In the genomic region with DNA sequence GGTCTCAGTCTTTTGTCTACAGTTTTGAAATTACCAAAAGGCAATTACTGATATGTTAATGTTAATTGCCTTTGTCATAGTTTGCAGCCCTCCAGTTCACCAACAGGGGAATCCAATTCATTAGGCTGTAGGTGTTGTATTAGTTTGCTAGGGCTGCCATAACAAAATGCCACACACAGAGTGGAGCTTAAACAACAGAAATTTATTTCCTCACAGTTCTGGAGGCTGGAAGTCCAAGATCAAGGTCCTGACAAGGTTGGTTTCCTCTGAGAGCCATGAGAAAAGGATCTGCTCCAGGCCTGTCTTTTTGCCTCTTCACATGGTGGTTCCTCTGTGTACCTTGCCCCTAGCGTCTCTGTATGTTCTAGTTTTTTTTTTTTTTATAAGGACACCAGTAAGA, we compare ENCODE assay signal across 8 cellular contexts. TPM values are rescaled to one million over a fixed set of nuclear protein-coding genes. Genes with fewer than 3 reads are reported as not detected.
DNase-seq lines count a peak whose midpoint lies in the region; ATAC-seq, FAIRE-seq and TF ChIP-seq lines count a peak whose summit lies in the region.

No MANE protein-coding gene starts in this region.

- peaks cover 55% of the 10 kb centered on the region for H3K4me1 ChIP-seq in CD4-positive, alpha-beta memory T cell (ENCODE audit: insufficient read depth, low read length)
- peaks cover 6% of the 10 kb centered on the region for H3K4me1 ChIP-seq in OCI-LY3 (ENCODE audit: low read length)
- peaks cover 0 to 3% (median under 1%) of the 10 kb centered on the region in 4 experiments; a peak in 3 of 7 replicates for H3K4me1 ChIP-seq in H1 (replicated peaks in 1 of 4; ENCODE audit: control insufficient read depth in 3 of 4, insufficient read depth in 4 of 4, low read length in 3 of 4)
- H3K4me1 ChIP-seq in neutrophil (ENCODE audit: control insufficient read depth in 1 of 2, insufficient read depth in 1 of 2, low read depth in 1 of 2, low read length in 1 of 2), result peaks cover 24% of the 10 kb centered on the region in 2 experiments

- H4K5ac ChIP-seq in H1 (ENCODE audit: insufficient read length, low read depth, low read length), result no peak overlapping the region

- 82% methylated on average over 1 of the region's 1 CpG; no CpG with 5 or more reads in 1 of the 2 experiments for WGBS in H1 (ENCODE audit: extremely low coverage in 1 of 2, insufficient coverage in 1 of 2, insufficient read length in 1 of 2, insufficient replicate concordance in 2 of 2, low coverage in 1 of 2, low lambda C conversion rate in 2 of 2, missing lambda C conversion rate in 1 of 2), 2 experiments

- H3K36me3 ChIP-seq in CD4-positive, alpha-beta memory T cell (ENCODE audit: insufficient read depth, low read length), result peaks cover 27% of the 10 kb centered on the region
- H3K36me3 ChIP-seq in OCI-LY3 (replicated peaks; ENCODE audit: low read depth, low read length), result peaks cover 20% of the 10 kb centered on the region
- peaks cover 4 to 44% (median 27%) of the 10 kb centered on the region in 4 experiments; a peak in 5 of 8 replicates for H3K36me3 ChIP-seq in H1 (ENCODE audit: control insufficient read depth in 2 of 4, insufficient read depth in 4 of 4, low read length in 3 of 4)
- peaks cover 45% of the 10 kb centered on the region for H3K36me3 ChIP-seq in neutrophil

- H3K79me2 ChIP-seq in OCI-LY3 (ENCODE audit: low read length) (peaks cover 24% of the 10 kb centered on the region), H1 (ENCODE audit: control insufficient read depth in 1 of 2, insufficient read depth in 2 of 2, low read length in 2 of 2) (peaks cover 0 to 19% of the 10 kb centered on the region in 2 experiments; a peak in 2 of 4 replicates)

- H3K14ac ChIP-seq in H1 (ENCODE audit: insufficient read length), result no peak overlapping the region

- no peak for DNase-seq in CD4-positive, alpha-beta memory T cell
- DNase-seq in H1 (ENCODE audit: low read depth in 1 of 2, low spot score in 2 of 2), result no peak
- DNase-seq in DMS 273 (lab: John Stamatoyannopoulos, UW; ENCODE audit: unreplicated experiment), result no peak

- TF ChIP-seq CTCF in OCI-LY3 (IDR thresholded peaks at IDR 0.05; ENCODE audit: low read depth, low read length) (no peak), H1 (IDR thresholded peaks at IDR 0.05; ENCODE audit: control extremely low read depth in 1 of 3, insufficient read depth in 1 of 3, low read depth in 1 of 3, low read length in 3 of 3) (no peak), neutrophil (IDR thresholded peaks at IDR 0.05) (no peak)

- no peaks in the 10 kb centered on the region for H3K23me2 ChIP-seq in H1 (ENCODE audit: low read depth, low read length)

- TF ChIP-seq POLR2A in H1 (IDR thresholded peaks at IDR 0.05; ENCODE audit: control extremely low read depth in 1 of 2, low read depth in 2 of 2, low read length in 2 of 2), result no peak

- H3K4me3 ChIP-seq in CD4-positive, alpha-beta memory T cell (ENCODE audit: low read length in 2 of 2), result peak overlapping the region; percentile 77
- H3K4me3 ChIP-seq in OCI-LY3 (ENCODE audit: low read length) (peak overlapping the region; percentile 97), H1 (ENCODE audit: extremely low read depth in 1 of 4, insufficient read depth in 2 of 4, low read depth in 3 of 4, low read length in 4 of 4) (peak overlapping the region; percentile 83 to 93 (median 90); a peak in 6 of 8 replicates), neutrophil (ENCODE audit: low read depth in 1 of 2, low read length in 1 of 2) (peak overlapping the region; percentile 78 to 91)

- no peak overlapping the region for H3K23ac ChIP-seq in H1 (ENCODE audit: insufficient read length)

- H2AK5ac ChIP-seq in H1 (ENCODE audit: low read depth, low read length), result no peak overlapping the region

- no peak overlapping the region for H4K8ac ChIP-seq in H1 (ENCODE audit: extremely low read depth, insufficient read depth, low read length)

- peaks cover 26 to 68% (median 45%) of the 10 kb centered on the region in 4 donors for H3K4me1 Mint-ChIP-seq in CD4-positive, alpha-beta memory T cell

- no peaks in the 10 kb centered on the region for H3K9me3 ChIP-seq in CD4-positive, alpha-beta memory T cell (ENCODE audit: control insufficient read depth in 1 of 2, low read length in 2 of 2)
- H3K9me3 ChIP-seq in OCI-LY3 (ENCODE audit: insufficient read depth, low read length), result no peaks in the 10 kb centered on the region
- no peaks in the 10 kb centered on the region for H3K9me3 ChIP-seq in H1 (ENCODE audit: insufficient read depth in 2 of 2, low read depth in 1 of 2, low read length in 1 of 2)
- no peaks in the 10 kb centered on the region for H3K9me3 ChIP-seq in neutrophil

- no peaks in the 10 kb centered on the region for H3K79me1 ChIP-seq in H1 (ENCODE audit: low read depth, low read length)

- no peak overlapping the region for H2BK15ac ChIP-seq in H1 (ENCODE audit: low read length)

- CTCF ChIA-PET in CD4-positive, alpha-beta memory T cell (lab: Charles Lee; ENCODE audit: partially characterized antibody), result interaction anchor here (1.2 to 3.1 kb wide), 6 partner anchors 17 to 297 kb away, joined by 4 to 17 read pairs (median 6); a partner anchor contains a TSS
- CTCF ChIA-PET in H1 (lab: Charles Lee; ENCODE audit: partially characterized antibody), result interaction anchor here (0.5 to 2.3 kb wide), 9 partner anchors 9 to 453 kb away, joined by 3 to 17 read pairs (median 4); no protein-coding TSS in a partner anchor

- H2BK12ac ChIP-seq in H1 (ENCODE audit: low read depth, low read length), result no peak overlapping the region

- no peak overlapping the region for H4K91ac ChIP-seq in H1 (replicated peaks; ENCODE audit: insufficient read length, low read length)

- H3K36me3 Mint-ChIP-seq in CD4-positive, alpha-beta memory T cell, result peaks cover 38 to 52% of the 10 kb centered on the region in 2 donors

- H2BK5ac ChIP-seq in H1 (ENCODE audit: low read depth, low read length), result no peak overlapping the region

- no peak overlapping the region for H3K27ac ChIP-seq in CD4-positive, alpha-beta memory T cell (ENCODE audit: low read depth, low read length)
- H3K27ac ChIP-seq in OCI-LY3 (ENCODE audit: low read length), result no peak overlapping the region
- no peak overlapping the region for H3K27ac ChIP-seq in H1 (ENCODE audit: low read depth, low read length)
- peak overlapping the region; percentile 93 for H3K27ac ChIP-seq in neutrophil

- H3K27me3 Mint-ChIP-seq in CD4-positive, alpha-beta memory T cell, result no peaks in the 10 kb centered on the region

- H2BK20ac ChIP-seq in H1 (ENCODE audit: low read length), result no peak overlapping the region

- no peak for FAIRE-seq in H1 (lab: Jason Lieb, UNC)

- POLR2A ChIA-PET in CD4-positive, alpha-beta memory T cell (lab: Charles Lee; ENCODE audit: partially characterized antibody), result interaction anchor here (0.6 to 4.7 kb wide), 7 partner anchors 8 to 527 kb away, joined by 3 to 63 read pairs (median 8); a partner anchor contains a TSS
- POLR2A ChIA-PET in H1 (lab: Charles Lee; ENCODE audit: partially characterized antibody), result interaction anchor here (1.0 to 3.4 kb wide), 7 partner anchors 12 to 86 kb away, joined by 3 to 30 read pairs (median 4); a partner anchor contains a TSS

- peak overlapping the region in 5 of 7 donors; percentile 36 to 99 (median 98) for H3K27ac Mint-ChIP-seq in CD4-positive, alpha-beta memory T cell

- H3K18ac ChIP-seq in H1 (ENCODE audit: extremely low read depth, low read length), result no peak overlapping the region

- H2BK120ac ChIP-seq in H1 (replicated peaks; ENCODE audit: low read depth, low read length), result no peak overlapping the region

- peak overlapping the region; percentile 98; the same call in 1 of the 2 replicates for H3K9ac ChIP-seq in OCI-LY3 (ENCODE audit: low read length)
- no peak overlapping the region for H3K9ac ChIP-seq in H1 (replicated peaks in 1 of 4; ENCODE audit: extremely low read depth in 1 of 4, low read depth in 3 of 4, low read length in 3 of 4)

- TF ChIP-seq RAD21 in H1 (IDR thresholded peaks at IDR 0.05 in 1 of 2, conservative IDR thresholded peaks at IDR 0.05 in 1 of 2; ENCODE audit: low read depth in 2 of 2, low read length in 2 of 2), result no peak

- peak overlapping the region; percentile 84 for H3K4me2 ChIP-seq in OCI-LY3 (ENCODE audit: low read length)
- peak overlapping the region; percentile 85 to 93; a peak in 2 of 4 replicates for H3K4me2 ChIP-seq in H1 (ENCODE audit: insufficient read depth in 1 of 2, low read depth in 2 of 2, low read length in 2 of 2)

- ATAC-seq in GM18498 (IDR thresholded peaks at IDR 0.05; ENCODE audit: unreplicated experiment) (no peak), HG03565 (IDR thresholded peaks at IDR 0.05; ENCODE audit: unreplicated experiment) (no peak), HG03460 (IDR thresholded peaks at IDR 0.05; ENCODE audit: unreplicated experiment) (no peak)

- no peak overlapping the region for H2AFZ ChIP-seq in OCI-LY3 (ENCODE audit: low read depth, low read length)
- H2AFZ ChIP-seq in H1 (ENCODE audit: low read length), result no peak overlapping the region

- H4K20me1 ChIP-seq in OCI-LY3 (ENCODE audit: insufficient read depth, low read length) (no peaks in the 10 kb centered on the region), H1 (replicated peaks in 1 of 2; ENCODE audit: control insufficient read depth in 1 of 2, insufficient read depth in 2 of 2, low read length in 2 of 2) (no peaks in the 10 kb centered on the region)

- peak overlapping the region; percentile 99 to 100 (median 100) for H3K4me3 Mint-ChIP-seq in CD4-positive, alpha-beta memory T cell

- no peak overlapping the region for H3K56ac ChIP-seq in H1 (replicated peaks; ENCODE audit: insufficient read length, low read depth, low read length)

- intact Hi-C loops in CD4-positive, alpha-beta memory T cell (cut with micrococcal nuclease), result loop anchor here (5.0 kb wide), 2 partner anchors 230 to 460 kb away; a partner anchor contains a TSS

- H3K27me3 ChIP-seq in CD4-positive, alpha-beta memory T cell (ENCODE audit: insufficient read depth, low read length), result no peaks in the 10 kb centered on the region
- H3K27me3 ChIP-seq in OCI-LY3 (ENCODE audit: low read depth, low read length), result no peaks in the 10 kb centered on the region
- no peaks in the 10 kb centered on the region for H3K27me3 ChIP-seq in H1 (replicated peaks in 1 of 4; ENCODE audit: control insufficient read depth in 3 of 4, extremely low read depth in 1 of 4, insufficient read depth in 3 of 4, low read length in 3 of 4)
- H3K27me3 ChIP-seq in neutrophil, result no peaks in the 10 kb centered on the region

- no peak for TF ChIP-seq EP300 in H1 (IDR thresholded peaks at IDR 0.05; ENCODE audit: borderline replicate concordance in 1 of 2, low read depth in 2 of 2, low read length in 2 of 2)

- H3K9me3 Mint-ChIP-seq in CD4-positive, alpha-beta memory T cell, result peaks cover 0 to 2% (median 0%) of the 10 kb centered on the region in 8 donors

- no peak overlapping the region for H3K4ac ChIP-seq in H1 (replicated peaks; ENCODE audit: insufficient read length, low read depth, low read length)

RNA-seq across cellular contexts. Expression of a gene that starts 1.3 kb away (rescaled TPM):
- 10 to 100 TPM; 39.7 to 41.4 TPM for total RNA-seq in CD4-positive, alpha-beta memory T cell
- 10 to 100 TPM; 19.0 to 24.6 TPM for polyA plus RNA-seq in CD4-positive, alpha-beta memory T cell
- 31.6 and 31.8 TPM in 2 replicates for total RNA-seq in H1 (2021; fragmentation: NEBNext Ultra II Directional; extraction: Animal tissue kit (Norgen Biotek cat#: 25700))
- 10.7 and 13.8 TPM in 2 replicates for polyA plus RNA-seq in H1 (2011; rRNA removed)
- 18.4 TPM for polyA plus RNA-seq in H1 (2011; cell fraction: cytosol; rRNA removed)
- polyA plus RNA-seq in H1 (2011; cell fraction: nucleus; rRNA removed), result 18.5 TPM
- polyA plus RNA-seq in H1 (2012, experiment 1 of 2), result 19.4 to 28.4 TPM (median 23.4 TPM) in 4 replicates
- 3.7 TPM for polyA plus RNA-seq in H1 (2012, experiment 2 of 2)
- polyA plus RNA-seq in H1 (2013, experiment 1 of 2), result 21.3 TPM
- polyA plus RNA-seq in H1 (2013, experiment 2 of 2), result 20.9 TPM
- 11.0 and 14.6 TPM in 2 replicates for polyA minus RNA-seq in H1 (2011; rRNA and poly(A)+ RNA removed)
- polyA minus RNA-seq in H1 (2011; cell fraction: cytosol; rRNA and poly(A)+ RNA removed), result 7.4 TPM
- polyA minus RNA-seq in H1 (2011; cell fraction: nucleus; rRNA and poly(A)+ RNA removed), result 30.4 TPM

RNA-seq across cellular contexts. Expression of a gene that starts 17.6 kb away (rescaled TPM):
- 10 to 100 TPM; 16.1 to 16.8 TPM for total RNA-seq in CD4-positive, alpha-beta memory T cell
- 1 to 10 TPM; 2.1 to 6.5 TPM for polyA plus RNA-seq in CD4-positive, alpha-beta memory T cell
- total RNA-seq in H1 (2021; fragmentation: NEBNext Ultra II Directional; extraction: Animal tissue kit (Norgen Biotek cat#: 25700)), result 24.6 and 25.4 TPM in 2 replicates
- 2.1 and 3.3 TPM in 2 replicates for polyA plus RNA-seq in H1 (2011; rRNA removed)
- 5.3 TPM for polyA plus RNA-seq in H1 (2011; cell fraction: cytosol; rRNA removed)
- polyA plus RNA-seq in H1 (2011; cell fraction: nucleus; rRNA removed), result 3.2 TPM
- polyA plus RNA-seq in H1 (2012, experiment 1 of 2), result 8.3 to 20.3 TPM (median 10.4 TPM) in 4 replicates
- polyA plus RNA-seq in H1 (2012, experiment 2 of 2), result 0.39 TPM
- polyA plus RNA-seq in H1 (2013, experiment 1 of 2), result 9.2 TPM
- polyA plus RNA-seq in H1 (2013, experiment 2 of 2), result 9.4 TPM
- polyA minus RNA-seq in H1 (2011; rRNA and poly(A)+ RNA removed), result 9.0 and 14.6 TPM in 2 replicates
- 4.6 TPM for polyA minus RNA-seq in H1 (2011; cell fraction: cytosol; rRNA and poly(A)+ RNA removed)
- polyA minus RNA-seq in H1 (2011; cell fraction: nucleus; rRNA and poly(A)+ RNA removed), result 19.8 TPM
